ENCODE assay signal across 9 cellular contexts in the genomic region with DNA sequence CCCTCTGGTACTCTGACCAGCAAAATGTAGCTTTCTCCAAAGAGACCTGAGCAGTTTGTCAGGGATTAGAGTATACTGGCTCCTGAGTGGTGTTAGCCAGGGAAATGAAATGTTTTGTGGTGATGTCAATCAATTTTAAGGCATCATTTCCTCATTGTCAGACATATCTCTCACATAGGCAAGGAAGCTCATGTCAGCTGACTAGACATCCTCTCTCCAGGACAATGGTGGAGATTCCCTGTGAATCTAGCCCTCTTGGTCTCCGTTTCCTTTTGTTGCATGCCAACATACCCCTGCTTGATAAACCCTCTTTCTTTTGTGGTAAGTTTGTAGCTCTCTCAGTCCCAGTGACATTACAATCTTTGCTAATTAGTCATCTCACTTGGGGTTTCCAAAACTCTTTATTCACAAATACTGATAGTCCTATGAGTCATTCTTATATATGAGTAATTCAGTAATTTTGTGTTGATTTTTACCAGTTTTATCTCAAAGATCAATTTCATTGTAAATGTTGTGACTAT.
DNase-seq lines count a peak whose midpoint lies in the region; ATAC-seq lines count a peak whose summit lies in the region.
"Had no signal": no experiment of that assay in that cellular context is flagged by ENCODE, and none has a peak within 500 bp of the region (broad histone marks: within the 10 kb centered on the region; RNA-seq: fewer than 3 reads in every experiment).

No MANE protein-coding gene starts in this region.

- H3K4me1 Mint-ChIP-seq in activated T-cell treated with anti-CD3 and anti-CD28 coated beads, Interleukin-2, amount 50 U/mL, for 4 hours (ENCODE audit: low read depth), result peaks cover 26% of the 10 kb centered on the region
- H3K4me1 Mint-ChIP-seq: brain had no signal

- ATAC-seq in HG03095 (IDR thresholded peaks at IDR 0.05; ENCODE audit: unreplicated experiment), result peak; percentile 73
- ATAC-seq in activated T-cell treated with anti-CD3 and anti-CD28 coated beads, Interleukin-2, amount 50 U/mL, for 4 hours, result peak; percentile 94 to 95
- no peak for ATAC-seq in left lobe of liver

- peak; percentile 4 for DNase-seq in stimulated activated CD4-positive, alpha-beta T cell treated with anti-CD3 and anti-CD28 coated beads, Interleukin-1b, Interleukin-23, amount 100 ng/mL, for 48 hours
- no peak for DNase-seq in stimulated activated CD4-positive, alpha-beta T cell treated with anti-CD3 and anti-CD28 coated beads, Interleukin-12 subunit alpha, Interleukin-12 subunit beta, amount 100 ng/mL, for 4 hours
- no peak for DNase-seq in activated T-cell treated with anti-CD3 and anti-CD28 coated beads, Interleukin-2, amount 50 U/mL, for 4 hours
- DNase-seq in myocyte (ENCODE audit: low read depth), result peak; percentile 78
- no peak for DNase-seq in left lobe of liver (ENCODE audit: low spot score)
- no peak for DNase-seq in MV-4-11 (lab: John Stamatoyannopoulos, UW)
- DNase-seq in mesenteric fat pad (ENCODE audit: low spot score), result no peak

- H3K4me3 Mint-ChIP-seq in activated T-cell treated with anti-CD3 and anti-CD28 coated beads, Interleukin-2, amount 50 U/mL, for 4 hours, result peak overlapping the region; percentile 6
- H3K4me3 Mint-ChIP-seq: brain had no signal

- H3K36me3 Mint-ChIP-seq in activated T-cell treated with anti-CD3 and anti-CD28 coated beads, Interleukin-2, amount 50 U/mL, for 4 hours (ENCODE audit: insufficient read depth), result no peaks in the 10 kb centered on the region
- H3K36me3 Mint-ChIP-seq: brain had no signal

- H3K9me3 Mint-ChIP-seq in activated T-cell treated with anti-CD3 and anti-CD28 coated beads, Interleukin-2, amount 50 U/mL, for 4 hours, result peaks cover 3% of the 10 kb centered on the region

- H3K27me3 Mint-ChIP-seq in activated T-cell treated with anti-CD3 and anti-CD28 coated beads, Interleukin-2, amount 50 U/mL, for 4 hours (ENCODE audit: low read depth), result peaks cover 3% of the 10 kb centered on the region
- H3K27me3 Mint-ChIP-seq: brain had no signal

Comparison
In these comparisons a context has a peak if more than half of its experiments do, and no peak if none do; other contexts are left out.
1. DNase-seq: peak in stimulated activated CD4-positive, alpha-beta T cell treated with anti-CD3 and anti-CD28 coated beads, Interleukin-1b, Interleukin-23, amount 100 ng/mL, for 48 hours (single experiment) and myocyte (single experiment); none in stimulated activated CD4-positive, alpha-beta T cell treated with anti-CD3 and anti-CD28 coated beads, Interleukin-12 subunit alpha, Interleukin-12 subunit beta, amount 100 ng/mL, for 4 hours (single experiment), activated T-cell treated with anti-CD3 and anti-CD28 coated beads, Interleukin-2, amount 50 U/mL, for 4 hours (single experiment), left lobe of liver (single experiment), MV-4-11 (single experiment) and mesenteric fat pad (single experiment).